ENCODE assay signal across 8 cellular contexts in the genomic region with DNA sequence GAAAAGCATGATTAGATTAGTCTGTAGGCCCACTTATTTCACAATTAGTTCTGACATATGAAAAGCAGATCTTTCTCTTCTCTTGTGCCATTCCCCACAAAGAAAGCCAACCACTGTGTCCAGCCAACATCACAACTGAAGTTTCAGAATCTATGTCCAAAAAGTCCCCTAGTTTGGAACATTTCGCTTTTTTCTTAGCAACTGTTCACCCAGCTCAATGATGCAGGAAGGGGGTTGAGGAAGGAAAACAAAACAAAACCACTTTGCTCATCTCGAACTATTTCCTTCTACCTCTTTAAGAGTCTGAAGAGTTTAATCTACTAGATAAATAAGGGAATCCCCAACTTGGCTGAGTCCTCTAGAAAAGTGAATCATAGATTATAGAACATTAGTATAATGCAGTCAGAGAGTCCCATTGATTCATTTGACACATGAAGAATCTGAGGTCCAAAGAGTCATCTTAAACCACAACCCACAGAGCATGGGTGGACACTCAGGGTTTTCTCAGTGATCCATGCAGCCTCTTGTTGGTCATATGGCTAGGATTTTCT.
A peak's percentile ranks its signal among the peaks of the same experiment; 100 is the strongest.
DNase-seq lines count a peak whose midpoint lies in the region; ATAC-seq and TF ChIP-seq lines count a peak whose summit lies in the region.

No MANE protein-coding gene starts in this region.

- peaks cover 6% of the 10 kb centered on the region for H3K36me3 ChIP-seq in smooth muscle cell (ENCODE audit: low read depth)
- H3K36me3 ChIP-seq in sigmoid colon = peaks cover 0 to 9% (median 0%) of the 10 kb centered on the region in 4 donors

- H3K9me3 Mint-ChIP-seq in activated T-cell treated with anti-CD3 and anti-CD28 coated beads, Interleukin-2, amount 50 U/mL, for 4 hours = no peaks in the 10 kb centered on the region

- POLR2A ChIA-PET in RWPE1 (lab: Yijun Ruan, JAX; ENCODE audit: low non-redundant PET) = no interaction called here

- intact Hi-C loops in sigmoid colon (cut with DNase I) = no loop called here

- H3K27me3 Mint-ChIP-seq in activated T-cell treated with anti-CD3 and anti-CD28 coated beads, Interleukin-2, amount 50 U/mL, for 4 hours (ENCODE audit: low read depth) = no peaks in the 10 kb centered on the region

- H3F3A ChIP-seq in smooth muscle cell (ENCODE audit: low read depth) = peaks cover 20% of the 10 kb centered on the region

- H3K27ac ChIP-seq in RWPE1 (no peak overlapping the region), smooth muscle cell (ENCODE audit: low read depth) (peak overlapping the region; percentile 90), sigmoid colon (peak overlapping the region in 2 of 4 donors; percentile 41 to 77)

- no peaks in the 10 kb centered on the region for H4K20me1 ChIP-seq in smooth muscle cell (ENCODE audit: low read depth)

- H3K4me1 ChIP-seq in smooth muscle cell (ENCODE audit: low read depth) (peaks cover 17% of the 10 kb centered on the region), sigmoid colon (peaks cover 0 to 33% (median 16%) of the 10 kb centered on the region in 4 donors)

- TF ChIP-seq CTCF in RWPE1 (conservative IDR thresholded peaks at IDR 0.05; ENCODE audit: low read depth) = no peak
- no peak for TF ChIP-seq CTCF in smooth muscle cell (IDR thresholded peaks at IDR 0.05; ENCODE audit: borderline replicate concordance, insufficient read depth, poor library complexity, severe bottlenecking)
- no peak for TF ChIP-seq CTCF in sigmoid colon (IDR thresholded peaks at IDR 0.05)

- H3K36me3 Mint-ChIP-seq in activated T-cell treated with anti-CD3 and anti-CD28 coated beads, Interleukin-2, amount 50 U/mL, for 4 hours (ENCODE audit: insufficient read depth) = peaks cover 29% of the 10 kb centered on the region

- H3K4me3 Mint-ChIP-seq in activated T-cell treated with anti-CD3 and anti-CD28 coated beads, Interleukin-2, amount 50 U/mL, for 4 hours = peak overlapping the region; percentile 70

- H3K9me3 ChIP-seq in smooth muscle cell (replicated peaks; ENCODE audit: low read depth) (no peaks in the 10 kb centered on the region), sigmoid colon (no peaks in the 10 kb centered on the region)

- 47% methylated on average over 2 of the region's 2 CpGs for WGBS in smooth muscle cell (ENCODE audit: low lambda C conversion rate)
- WGBS in sigmoid colon, 2 donors = 24 to 67% methylated on average over 2 of the region's 2 CpGs

- ATAC-seq in activated T-cell treated with anti-CD3 and anti-CD28 coated beads, Interleukin-2, amount 50 U/mL, for 4 hours = peak; percentile 62 to 73
- peak; percentile 52 for ATAC-seq in HG02885 (IDR thresholded peaks at IDR 0.05; ENCODE audit: poor library complexity, unreplicated experiment)
- peak; percentile 77 for ATAC-seq in esophagus mucosa

- no peak for TF ChIP-seq EP300 in sigmoid colon (IDR thresholded peaks at IDR 0.05)

- no peaks in the 10 kb centered on the region for H3K79me2 ChIP-seq in smooth muscle cell (ENCODE audit: low read depth)

- H3K4me1 Mint-ChIP-seq in activated T-cell treated with anti-CD3 and anti-CD28 coated beads, Interleukin-2, amount 50 U/mL, for 4 hours (ENCODE audit: low read depth) = peaks cover 80% of the 10 kb centered on the region

- no peak for TF ChIP-seq POLR2A in sigmoid colon (IDR thresholded peaks at IDR 0.05)

- no peak overlapping the region for H2AFZ ChIP-seq in smooth muscle cell (ENCODE audit: low read depth)

- CTCF ChIA-PET in RWPE1 (lab: Yijun Ruan, JAX) = no interaction called here

- H3K27me3 ChIP-seq in smooth muscle cell (ENCODE audit: low read depth) = no peaks in the 10 kb centered on the region
- no peaks in the 10 kb centered on the region for H3K27me3 ChIP-seq in sigmoid colon

- H3K4me3 ChIP-seq in smooth muscle cell (no peak overlapping the region), sigmoid colon (no peak overlapping the region)

- no peak for DNase-seq in activated T-cell treated with anti-CD3 and anti-CD28 coated beads, Interleukin-2, amount 50 U/mL, for 4 hours
- no peak for DNase-seq in activated T-cell treated with anti-CD3 and anti-CD28 coated beads, Interleukin-2, amount 50 U/mL, for 1 hour
- peak; percentile 18 for DNase-seq in RWPE1 (ENCODE audit: low spot score)
- DNase-seq in smooth muscle cell (lab: John Stamatoyannopoulos, UW; ENCODE audit: unreplicated experiment) = no peak
- DNase-seq in ecto neural progenitor cell (ENCODE audit: low spot score) = no peak
- DNase-seq in sigmoid colon = no peak

- H3K4me2 ChIP-seq in smooth muscle cell = peak overlapping the region; percentile 78

- H3K9ac ChIP-seq in smooth muscle cell (ENCODE audit: low read depth) = peak overlapping the region; percentile 24
